ENCODE assay signal across 12 cellular contexts in genomic region chr9:130660683-130661460, GRCh38. TPM values are rescaled to one million over a fixed set of nuclear protein-coding genes. Genes with fewer than 3 reads are reported as not detected.
A peak's percentile ranks its signal among the peaks of the same experiment; 100 is the strongest.
DNase-seq lines count a peak whose midpoint lies in the region; ATAC-seq and TF ChIP-seq lines count a peak whose summit lies in the region.
"Had no signal": no experiment of that assay in that cellular context is flagged by ENCODE, and none has a peak within 500 bp of the region (broad histone marks: within the 10 kb centered on the region; RNA-seq: fewer than 3 reads in every experiment).

No MANE protein-coding gene starts in this region.

- H3K27ac ChIP-seq in foreskin keratinocyte (no peak overlapping the region), prostate gland (no peak overlapping the region)

- under 1% methylated on average over 36 of the region's 82 CpGs for WGBS in prostate gland

- H3K36me3 ChIP-seq in prostate gland: no peaks in the 10 kb centered on the region

- no peaks in the 10 kb centered on the region for H3K9me3 ChIP-seq in prostate gland

- intact Hi-C loops in prostate gland (cut with DNase I): loop anchor here (10.0 kb wide), 1 partner anchor 66 kb away; no protein-coding TSS in a partner anchor

- peaks cover 100% of the 10 kb centered on the region for H3K27me3 ChIP-seq in foreskin keratinocyte
- peaks cover 60% of the 10 kb centered on the region for H3K27me3 ChIP-seq in prostate gland (replicated peaks; ENCODE audit: insufficient read depth)

- peak; percentile 5 for ATAC-seq in foreskin keratinocyte
- no peak for ATAC-seq in HG02884 (IDR thresholded peaks at IDR 0.05; ENCODE audit: unreplicated experiment)
- no peak for ATAC-seq in HG03159 (IDR thresholded peaks at IDR 0.05; ENCODE audit: unreplicated experiment)
- ATAC-seq: HCT116, T-cell had no signal

- DNase-seq in Daoy (ENCODE audit: low read depth) (peak; percentile 47), NCI-H69 (lab: John Stamatoyannopoulos, UW) (peak; percentile 46), foreskin keratinocyte (peak in 1 of 2 donors; percentile 17), prostate gland (ENCODE audit: low spot score) (no peak), NCI-H1092 treated with DMSO at 0.1 percent for 48 hours (lab: John Stamatoyannopoulos, UW) (no peak), cerebellar nuclear complex (lab: John Stamatoyannopoulos, UW) (no peak)
- DNase-seq: activated gamma-delta T cell treated with Interleukin-2 at 50 U/mL for 16 hours, head of caudate nucleus, T-cell had no signal

- no peak for TF ChIP-seq CTCF in foreskin keratinocyte (conservative IDR thresholded peaks at IDR 0.05)
- no peak for TF ChIP-seq CTCF in prostate gland (IDR thresholded peaks at IDR 0.05)

- H3K4me1 ChIP-seq in foreskin keratinocyte (no peaks in the 10 kb centered on the region), prostate gland (replicated peaks) (no peaks in the 10 kb centered on the region)

- H3K4me3 ChIP-seq in prostate gland: peak overlapping the region; percentile 9 to 23

- no peak for TF ChIP-seq POLR2A in prostate gland (IDR thresholded peaks at IDR 0.05)

RNA-seq across cellular contexts. Expression of gene PRDM12, which starts 3.5 kb away (rescaled TPM):
- not detected in 2 replicates for total RNA-seq in Daoy (2014; rRNA removed; shearing (Covaris generic))
- total RNA-seq in foreskin keratinocyte (not detected in 2 replicates), prostate gland (not detected)
- polyA plus RNA-seq in foreskin keratinocyte: 0.02 TPM in 1 of 2 replicates, not detected in the other

RNA-seq across cellular contexts. Expression of gene EXOSC2, which starts 32.7 kb away (rescaled TPM):
- total RNA-seq in Daoy (2014; rRNA removed; shearing (Covaris generic)): 71.9 and 95.9 TPM in 2 replicates
- total RNA-seq in foreskin keratinocyte: 45.6 and 54.7 TPM in 2 replicates
- 32.3 and 38.5 TPM in 2 replicates for polyA plus RNA-seq in foreskin keratinocyte
- 10 to 100 TPM; 18.4 to 22.7 TPM for total RNA-seq in prostate gland

Comparison
In these comparisons a context has a peak if more than half of its experiments do, and no peak if none do; other contexts are left out.
1. DNase-seq: peak in Daoy (single experiment) and NCI-H69 (single experiment); none in prostate gland (single experiment), NCI-H1092 treated with DMSO at 0.1 percent for 48 hours (single experiment) and cerebellar nuclear complex (0 of 2).